Comparison of ENCODE assay signal across 36 cellular contexts in the genomic region with DNA sequence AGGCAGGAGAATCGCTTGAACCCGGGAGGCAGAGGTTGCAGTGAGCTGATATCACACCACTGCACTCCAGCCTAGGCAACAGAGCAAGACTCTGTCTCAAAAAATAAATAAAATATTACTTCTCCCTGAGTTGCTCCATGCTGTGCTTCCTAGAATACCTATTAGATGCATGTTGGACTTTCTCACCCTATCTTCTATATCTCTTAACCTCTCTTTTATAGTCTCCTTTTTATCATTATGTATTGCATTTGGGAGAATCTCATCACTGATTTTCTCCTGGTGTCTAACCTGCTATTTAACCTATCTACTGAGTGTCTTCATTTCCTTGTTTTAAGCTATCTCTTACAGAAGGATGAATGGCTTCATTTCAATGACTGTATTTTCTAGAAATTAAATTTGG.
"Had no signal": no experiment of that assay in that cellular context is flagged by ENCODE, and none has a peak within 500 bp of the region (broad histone marks: within the 10 kb centered on the region; RNA-seq: fewer than 3 reads in every experiment).

No MANE protein-coding gene starts in this region.

- ATAC-seq: activated naive CD4-positive, alpha-beta T cell treated with anti-CD3 and anti-CD28 coated beads, Interleukin-2, amount 50 U/mL, for 72 hours; activated naive CD8-positive, alpha-beta T cell treated with anti-CD3 and anti-CD28 coated beads, Interleukin-2, amount 50 U/mL, for 24 hours; activated T-cell treated with anti-CD3 and anti-CD28 coated beads, Interleukin-2, amount 50 U/mL, for 4 hours; activated T-cell treated with anti-CD3 and anti-CD28 coated beads, Interleukin-2, amount 50 U/mL, for 72 hours; activated T-helper 17 cell treated with anti-CD3 and anti-CD28 coated beads, Interleukin-2, amount 50 U/mL, for 72 hours; body of pancreas had no signal

- H3K27ac Mint-ChIP-seq: activated naive CD4-positive, alpha-beta T cell treated with anti-CD3 and anti-CD28 coated beads for 36 hours; activated naive CD4-positive, alpha-beta T cell treated with anti-CD3 and anti-CD28 coated beads, Interleukin-2, amount 10 ng/mL, durations not matched to agents 7 days and 5 days; activated naive CD4-positive, alpha-beta T cell treated with anti-CD3 and anti-CD28 coated beads, Interleukin-2, amount 50 U/mL, for 24 hours; activated naive CD4-positive, alpha-beta T cell treated with anti-CD3 and anti-CD28 coated beads, Interleukin-2, amount 50 U/mL, for 72 hours; activated naive CD8-positive, alpha-beta T cell; activated naive CD8-positive, alpha-beta T cell treated with anti-CD3 and anti-CD28 coated beads for 36 hours; activated naive CD8-positive, alpha-beta T cell treated with anti-CD3 and anti-CD28 coated beads, Interleukin-2, amount 10 ng/mL, durations not matched to agents 7 days and 5 days; activated naive CD8-positive, alpha-beta T cell treated with anti-CD3 and anti-CD28 coated beads, Interleukin-2, amount 50 U/mL, for 24 hours; activated T-cell treated with anti-CD3 and anti-CD28 coated beads, Interleukin-2, amount 50 U/mL, for 72 hours; activated T-helper 1 cell treated with anti-CD3 and anti-CD28 coated beads, Interleukin-12 subunit alpha, Interleukin-12 subunit beta, Interleukin-2, Interleukin-4 antibody, amounts not matched to agents 30 ng/mL and 10 ng/mL and 1 ng/mL, durations not matched to agents 14 hours and 24 hours and 36 hours; activated T-helper 17 cell treated with anti-CD3 and anti-CD28 coated beads, Interleukin-2, amount 50 U/mL, for 72 hours; activated T-helper 2 cell treated with anti-CD3 and anti-CD28 coated beads, Interferon-gamma antibody, Interleukin-2, Interleukin-4, amounts not matched to agents 10 μg/mL and 5 μg/mL and 100 μg/mL, durations not matched to agents 14 hours and 24 hours and 36 hours had no signal

- H3K36me3 Mint-ChIP-seq: activated naive CD4-positive, alpha-beta T cell treated with anti-CD3 and anti-CD28 coated beads, Interleukin-2, amount 10 ng/mL, durations not matched to agents 7 days and 5 days; activated naive CD4-positive, alpha-beta T cell treated with anti-CD3 and anti-CD28 coated beads, Interleukin-2, amount 50 U/mL, for 24 hours; activated naive CD4-positive, alpha-beta T cell treated with anti-CD3 and anti-CD28 coated beads, Interleukin-2, amount 50 U/mL, for 72 hours; activated naive CD8-positive, alpha-beta T cell; activated naive CD8-positive, alpha-beta T cell treated with anti-CD3 and anti-CD28 coated beads for 36 hours; activated naive CD8-positive, alpha-beta T cell treated with anti-CD3 and anti-CD28 coated beads, Interleukin-2, amount 10 ng/mL, durations not matched to agents 7 days and 5 days; brain had no signal

- H3K4me3 ChIP-seq: adrenal gland, ascending aorta, body of pancreas, breast epithelium, cardiac muscle cell had no signal

- DNase-seq: activated effector memory CD4-positive, alpha-beta T cell treated with anti-CD3 and anti-CD28 coated beads, Interleukin-2, amount 50 U/mL, for 16 hours; activated effector memory CD4-positive, alpha-beta T cell treated with Interleukin-2 at 50 U/mL for 16 hours; activated gamma-delta T cell; activated gamma-delta T cell treated with Interleukin-2 at 50 U/mL for 16 hours; activated naive CD4-positive, alpha-beta T cell; activated naive CD4-positive, alpha-beta T cell treated with anti-CD3 and anti-CD28 coated beads for 36 hours; activated naive CD4-positive, alpha-beta T cell treated with anti-CD3 and anti-CD28 coated beads, Interleukin-2, amount 10 ng/mL, durations not matched to agents 7 days and 5 days; activated naive CD4-positive, alpha-beta T cell treated with anti-CD3 and anti-CD28 coated beads, Interleukin-2, amount 50 U/mL, for 16 hours; activated naive CD4-positive, alpha-beta T cell treated with Interleukin-2 at 50 U/mL for 16 hours; activated naive CD8-positive, alpha-beta T cell treated with anti-CD3 and anti-CD28 coated beads for 36 hours; activated naive CD8-positive, alpha-beta T cell treated with anti-CD3 and anti-CD28 coated beads, Interleukin-2, amount 10 ng/mL, durations not matched to agents 7 days and 5 days; activated naive CD8-positive, alpha-beta T cell treated with anti-CD3 and anti-CD28 coated beads, Interleukin-2, amount 50 U/mL, for 24 hours; activated T-cell treated with anti-CD3 and anti-CD28 coated beads, Interleukin-2, amount 50 U/mL, for 4 hours; activated T-cell treated with anti-CD3 and anti-CD28 coated beads, Interleukin-2, amount 50 U/mL, for 48 hours; activated T-cell treated with anti-CD3 and anti-CD28 coated beads, Interleukin-2, amount 50 U/mL, for 72 hours; adrenal gland; amniotic stem cell; amygdala; anterior cingulate cortex; aorta; body of pancreas; brain microvascular endothelial cell; caudate nucleus; central memory CD4-positive, alpha-beta T cell; cerebellar nuclear complex had no signal

- H3K27ac ChIP-seq: adrenal gland, ascending aorta, body of pancreas, brain microvascular endothelial cell, breast epithelium, cardiac muscle cell had no signal

- H3K4me1 Mint-ChIP-seq: activated naive CD4-positive, alpha-beta T cell treated with anti-CD3 and anti-CD28 coated beads, Interleukin-2, amount 10 ng/mL, durations not matched to agents 7 days and 5 days; activated naive CD4-positive, alpha-beta T cell treated with anti-CD3 and anti-CD28 coated beads, Interleukin-2, amount 50 U/mL, for 24 hours; activated naive CD8-positive, alpha-beta T cell treated with anti-CD3 and anti-CD28 coated beads for 36 hours; activated naive CD8-positive, alpha-beta T cell treated with anti-CD3 and anti-CD28 coated beads, Interleukin-2, amount 10 ng/mL, durations not matched to agents 7 days and 5 days; activated naive CD8-positive, alpha-beta T cell treated with anti-CD3 and anti-CD28 coated beads, Interleukin-2, amount 50 U/mL, for 24 hours; activated T-helper 17 cell treated with anti-CD3 and anti-CD28 coated beads, Interleukin-2, amount 50 U/mL, for 72 hours; central memory CD8-positive, alpha-beta T cell had no signal

- H3K4me3 Mint-ChIP-seq: activated naive CD4-positive, alpha-beta T cell treated with anti-CD3 and anti-CD28 coated beads for 36 hours; activated naive CD4-positive, alpha-beta T cell treated with anti-CD3 and anti-CD28 coated beads, Interleukin-2, amount 10 ng/mL, durations not matched to agents 7 days and 5 days; activated naive CD4-positive, alpha-beta T cell treated with anti-CD3 and anti-CD28 coated beads, Interleukin-2, amount 50 U/mL, for 24 hours; activated naive CD8-positive, alpha-beta T cell; activated naive CD8-positive, alpha-beta T cell treated with anti-CD3 and anti-CD28 coated beads for 36 hours; activated naive CD8-positive, alpha-beta T cell treated with anti-CD3 and anti-CD28 coated beads, Interleukin-2, amount 10 ng/mL, durations not matched to agents 7 days and 5 days; activated naive CD8-positive, alpha-beta T cell treated with anti-CD3 and anti-CD28 coated beads, Interleukin-2, amount 50 U/mL, for 24 hours; activated T-cell treated with anti-CD3 and anti-CD28 coated beads, Interleukin-2, amount 50 U/mL, for 4 hours; activated T-cell treated with anti-CD3 and anti-CD28 coated beads, Interleukin-2, amount 50 U/mL, for 72 hours; activated T-helper 1 cell treated with anti-CD3 and anti-CD28 coated beads, Interleukin-12 subunit alpha, Interleukin-12 subunit beta, Interleukin-2, Interleukin-4 antibody, amounts not matched to agents 30 ng/mL and 10 ng/mL and 1 ng/mL, durations not matched to agents 14 hours and 24 hours and 36 hours; activated T-helper 17 cell treated with anti-CD3 and anti-CD28 coated beads, Interleukin-2, amount 50 U/mL, for 72 hours; brain; central memory CD8-positive, alpha-beta T cell had no signal

- H3K4me1 ChIP-seq: adrenal gland, ascending aorta, breast epithelium had no signal

- H3K36me3 ChIP-seq: adrenal gland, ascending aorta, brain microvascular endothelial cell, breast epithelium, cardiac muscle cell had no signal

- H3K9me3 Mint-ChIP-seq: activated naive CD4-positive, alpha-beta T cell treated with anti-CD3 and anti-CD28 coated beads for 36 hours; activated naive CD4-positive, alpha-beta T cell treated with anti-CD3 and anti-CD28 coated beads, Interleukin-2, amount 10 ng/mL, durations not matched to agents 7 days and 5 days; activated naive CD4-positive, alpha-beta T cell treated with anti-CD3 and anti-CD28 coated beads, Interleukin-2, amount 50 U/mL, for 24 hours; activated naive CD4-positive, alpha-beta T cell treated with anti-CD3 and anti-CD28 coated beads, Interleukin-2, amount 50 U/mL, for 72 hours; activated naive CD8-positive, alpha-beta T cell treated with anti-CD3 and anti-CD28 coated beads for 36 hours; activated naive CD8-positive, alpha-beta T cell treated with anti-CD3 and anti-CD28 coated beads, Interleukin-2, amount 50 U/mL, for 24 hours; activated T-cell treated with anti-CD3 and anti-CD28 coated beads, Interleukin-2, amount 50 U/mL, for 4 hours; activated T-cell treated with anti-CD3 and anti-CD28 coated beads, Interleukin-2, amount 50 U/mL, for 72 hours; activated T-helper 1 cell treated with anti-CD3 and anti-CD28 coated beads, Interleukin-12 subunit alpha, Interleukin-12 subunit beta, Interleukin-2, Interleukin-4 antibody, amounts not matched to agents 30 ng/mL and 10 ng/mL and 1 ng/mL, durations not matched to agents 14 hours and 24 hours and 36 hours; activated T-helper 17 cell treated with anti-CD3 and anti-CD28 coated beads, Interleukin-2, amount 50 U/mL, for 72 hours; activated T-helper 2 cell treated with anti-CD3 and anti-CD28 coated beads, Interferon-gamma antibody, Interleukin-2, Interleukin-4, amounts not matched to agents 10 μg/mL and 5 μg/mL and 100 μg/mL, durations not matched to agents 14 hours and 24 hours and 36 hours; central memory CD8-positive, alpha-beta T cell had no signal

- H3K9me3 ChIP-seq: adrenal gland, ascending aorta, body of pancreas, breast epithelium had no signal

- H3K27me3 ChIP-seq: adrenal gland, ascending aorta, body of pancreas, brain microvascular endothelial cell, breast epithelium, cardiac muscle cell had no signal
